25 cellular contexts compared by ENCODE assay signal in genomic region chr15:57380854-57381253, GRCh38. TPM values are rescaled to one million over a fixed set of nuclear protein-coding genes. Genes with fewer than 3 reads are reported as not detected.
DNase-seq lines count a peak whose midpoint lies in the region; ATAC-seq, FAIRE-seq and TF ChIP-seq lines count a peak whose summit lies in the region.
"Had no signal": no experiment of that assay in that cellular context is flagged by ENCODE, and none has a peak within 500 bp of the region (broad histone marks: within the 10 kb centered on the region; RNA-seq: fewer than 3 reads in every experiment).

No MANE protein-coding gene starts in this region.

- no peaks in the 10 kb centered on the region for H3K27me3 ChIP-seq in adrenal gland

- H3K27me3 Mint-ChIP-seq in neural crest cell (ENCODE audit: low read depth) = peaks cover 28% of the 10 kb centered on the region

- H3K4me3 ChIP-seq in A549 (no peak overlapping the region), adrenal gland (no peak overlapping the region)
- H3K4me3 ChIP-seq: BLaER1 treated with 17β-estradiol and CSF1 and Interleukin-3, amounts not matched to agents 10 nM and 100 nM had no signal

- WGBS in A549 (ENCODE audit: missing lambda C conversion rate) = 75% methylated on average over 2 of the region's 2 CpGs
- 81 to 91% (median 90%) methylated on average over 2 of the region's 2 CpGs for WGBS in adrenal gland, 4 donors

- TF ChIP-seq EP300 in A549 (IDR thresholded peaks at IDR 0.05) = no peak

- CTCF ChIA-PET in A549 (lab: Yijun Ruan, JAX) = interaction anchor here (0.9 to 3.7 kb wide), 5 partner anchors 9 to 147 kb away, joined by 3 to 17 read pairs (median 10); no protein-coding TSS in a partner anchor

- H3K4me1 ChIP-seq in A549 (peaks cover 25% of the 10 kb centered on the region), adrenal gland (replicated peaks in 1 of 2) (peaks cover 45 to 60% of the 10 kb centered on the region in 2 donors)

- POLR2A ChIA-PET in A549 (lab: Yijun Ruan, JAX) = no interaction called here

- no peaks in the 10 kb centered on the region for H3K36me3 ChIP-seq in adrenal gland (replicated peaks in 1 of 2)
- H3K36me3 ChIP-seq: BLaER1 treated with 17β-estradiol and CSF1 and Interleukin-3, amounts not matched to agents 10 nM and 100 nM had no signal

- H3K4me2 ChIP-seq in A549 = no peak overlapping the region
- H3K4me2 ChIP-seq: BLaER1 treated with 17β-estradiol and CSF1 and Interleukin-3, amounts not matched to agents 10 nM and 100 nM; KMS-11 had no signal

- DNase-seq in A549 (ENCODE audit: low read depth in 1 of 2, low spot score in 1 of 2) (no peak), adrenal gland (no peak), left lobe of liver (ENCODE audit: low spot score) (no peak), neural crest cell (ENCODE audit: low read depth, low spot score) (no peak), erythroblast (lab: John Stamatoyannopoulos, UW) (no peak), NCI-H748 (lab: John Stamatoyannopoulos, UW; ENCODE audit: unreplicated experiment) (no peak)
- DNase-seq: 8988T; AML-193; CD4-positive, alpha-beta T cell; H7; MM.1S; NCI-H1417; NCI-H1694; NCI-H2029 treated with DMSO at 0.1 percent for 48 hours; NCI-H2227 treated with DMSO at 0.1 percent for 48 hours; NCI-H526 treated with DMSO at 0.1 percent for 48 hours; SHP77 treated with DMSO at 0.1 percent for 48 hours had no signal

- no peak overlapping the region for H3K27ac Mint-ChIP-seq in neural crest cell (ENCODE audit: unreplicated experiment)
- H3K27ac Mint-ChIP-seq: CD4-positive, alpha-beta T cell; IgD-negative memory B cell had no signal

- peak overlapping the region; percentile 6 for H3K4me3 Mint-ChIP-seq in neural crest cell
- H3K4me3 Mint-ChIP-seq: CD4-positive, alpha-beta T cell; IgD-negative memory B cell had no signal

- peaks cover 27% of the 10 kb centered on the region for H3K4me1 Mint-ChIP-seq in neural crest cell

- no peak for TF ChIP-seq RAD21 in A549 (conservative IDR thresholded peaks at IDR 0.05 in 1 of 2, IDR thresholded peaks at IDR 0.05 in 1 of 2)

- ATAC-seq in A549 = no peak
- peak; percentile 16 for ATAC-seq in left lobe of liver
- ATAC-seq in GM21619 (IDR thresholded peaks at IDR 0.05; ENCODE audit: unreplicated experiment) = no peak
- no peak for ATAC-seq in HG03457 (IDR thresholded peaks at IDR 0.05; ENCODE audit: unreplicated experiment)
- ATAC-seq: Panc1 had no signal

- TF ChIP-seq POLR2A in A549 (IDR thresholded peaks at IDR 0.05; ENCODE audit: low read length) (no peak), adrenal gland (IDR thresholded peaks at IDR 0.05) (no peak), erythroblast (IDR thresholded peaks at IDR 0.05; ENCODE audit: low read length) (no peak)

- no peak overlapping the region for H3K27ac ChIP-seq in A549
- H3K27ac ChIP-seq in adrenal gland = peak overlapping the region in 4 of 5 donors; percentile 41 to 86 (median 72)
- H3K27ac ChIP-seq: BLaER1 treated with 17β-estradiol and CSF1 and Interleukin-3, amounts not matched to agents 10 nM and 100 nM; KMS-11 had no signal

- H3K9me3 Mint-ChIP-seq in neural crest cell = no peaks in the 10 kb centered on the region
- H3K9me3 Mint-ChIP-seq: CD4-positive, alpha-beta T cell; IgD-negative memory B cell had no signal

- intact Hi-C loops in adrenal gland (cut with DNase I) = no loop called here

- no peak for FAIRE-seq in A549 (lab: Jason Lieb, UNC)
- FAIRE-seq: D721Med, GM18507 had no signal

- no peaks in the 10 kb centered on the region for H3K9me3 ChIP-seq in A549
- no peaks in the 10 kb centered on the region for H3K9me3 ChIP-seq in adrenal gland (replicated peaks in 1 of 3)

- TF ChIP-seq CTCF in A549 (IDR thresholded peaks at IDR 0.05) (no peak), adrenal gland (IDR thresholded peaks at IDR 0.05) (no peak), neural crest cell (conservative IDR thresholded peaks at IDR 0.05) (no peak)

- no peaks in the 10 kb centered on the region for H3K36me3 Mint-ChIP-seq in neural crest cell (ENCODE audit: low read depth)

TF ChIP-seq in A549, 52 proteins besides CTCF, POLR2A, EP300 and RAD21:
- peak; percentile 44 for TF ChIP-seq MAFK (IDR thresholded peaks at IDR 0.05; ENCODE audit: partially characterized antibody)
- no peak for TF ChIP-seq BHLHE40 (IDR thresholded peaks at IDR 0.05; ENCODE audit: low read depth, low read length)

RNA-seq across cellular contexts. Expression of gene CGNL1, which starts 4.5 kb away (rescaled TPM):
- polyA plus RNA-seq in A549 (2011; rRNA removed) (1.8 and 2.3 TPM in 2 replicates), A549 (2017; fragmentation: RNase III; extraction: RNeasy Plus Mini Kit Qiagen cat#74134 plus additional on column Dnase treatment) (1.4 to 1.8 TPM (median 1.6 TPM) in 3 replicates), adrenal gland (10 to 100 TPM in 2 of 3 donors, 1 to 10 TPM in 1; 5.5 to 25.0 (median 15.6) TPM)
- polyA plus RNA-seq in A549 (2012; cell fraction: cytosol; rRNA removed) = 0.79 and 0.83 TPM in 2 replicates
- polyA plus RNA-seq in A549 (2012; cell fraction: nucleus; rRNA removed) = 1.2 and 1.6 TPM in 2 replicates
- 2.6 and 3.1 TPM in 2 replicates for polyA minus RNA-seq in A549 (2011; rRNA and poly(A)+ RNA removed)
- total RNA-seq in adrenal gland (10 to 100 TPM; 17.7 to 49.5 (median 27.0) TPM), left lobe of liver (42.9 TPM), neural crest cell (1.2 and 1.3 TPM in 2 replicates)
- total RNA-seq: CD4-positive, alpha-beta T cell had no signal

Comparison
In these comparisons a context has a peak if more than half of its experiments do, and no peak if none do; other contexts are left out.
1. H3K27ac ChIP-seq: peak in adrenal gland (4 of 5); none in A549 (0 of 2).